24 cellular contexts compared by ENCODE assay signal in genomic region chr6:141394565-141395051, GRCh38.
"Had no signal": no experiment of that assay in that cellular context is flagged by ENCODE, and none has a peak within 500 bp of the region (broad histone marks: within the 10 kb centered on the region; RNA-seq: fewer than 3 reads in every experiment).

No MANE protein-coding gene starts in this region.

- DNase-seq: cerebellar nuclear complex; colonic mucosa; dermis blood vessel endothelial cell; esophagus squamous epithelium; foreskin fibroblast; glutamatergic neuron; islet precursor cell; mesendoderm; naive thymus-derived CD4-positive, alpha-beta T cell; occipital lobe; stimulated activated CD4-positive, alpha-beta T cell treated with anti-CD3 and anti-CD28 coated beads, Interleukin-4, amount 100 ng/mL, for 1 hour; stimulated activated CD8-positive, alpha-beta memory T cell treated with anti-CD3 and anti-CD28 coated beads, Interleukin-4, amount 100 ng/mL, for 48 hours; stimulated activated naive B cell treated with anti-CD40 and anti-IgM and Interleukin-4, amounts not matched to agents 10 μg/mL and 1 μg/mL and 100 μg/mL, for 72 hours; thyroid gland had no signal

- ATAC-seq: left lung; naive thymus-derived CD4-positive, alpha-beta T cell; pancreas; stimulated activated naive B cell treated with anti-CD40 and anti-IgM and Interleukin-4, amounts not matched to agents 10 μg/mL and 1 μg/mL and 100 μg/mL, for 72 hours had no signal

- H3K9me3 ChIP-seq: colonic mucosa, esophagus squamous epithelium, gastroesophageal sphincter, left lung, pancreas, suprapubic skin, thyroid gland, upper lobe of left lung, vagina had no signal

- H3K4me2 ChIP-seq: smooth muscle cell had no signal

- H3K9me3 Mint-ChIP-seq: naive thymus-derived CD4-positive, alpha-beta T cell; neural crest cell; stimulated activated naive B cell treated with anti-CD40 and anti-IgM and Interleukin-4, amounts not matched to agents 10 μg/mL and 1 μg/mL and 100 μg/mL, for 72 hours had no signal

- H3K4me1 Mint-ChIP-seq: naive thymus-derived CD4-positive, alpha-beta T cell; neural crest cell had no signal

- H3K4me1 ChIP-seq: colonic mucosa, esophagus squamous epithelium, gastroesophageal sphincter, left lung, pancreas, suprapubic skin, thyroid gland, upper lobe of left lung, vagina had no signal

- H3K27me3 Mint-ChIP-seq: progenitor cell of endocrine pancreas; stimulated activated naive B cell treated with anti-CD40 and anti-IgM and Interleukin-4, amounts not matched to agents 10 μg/mL and 1 μg/mL and 100 μg/mL, for 72 hours had no signal

- H3K4me3 ChIP-seq: colonic mucosa, esophagus squamous epithelium, gastroesophageal sphincter, left lung, lung, pancreas, smooth muscle cell, suprapubic skin, thyroid gland, upper lobe of left lung, vagina had no signal

- H3K36me3 ChIP-seq: colonic mucosa, esophagus squamous epithelium, gastroesophageal sphincter, left lung, pancreas, suprapubic skin, thyroid gland, upper lobe of left lung, vagina had no signal

- H3K4me3 Mint-ChIP-seq: naive thymus-derived CD4-positive, alpha-beta T cell; neural crest cell; stimulated activated naive B cell treated with anti-CD40 and anti-IgM and Interleukin-4, amounts not matched to agents 10 μg/mL and 1 μg/mL and 100 μg/mL, for 72 hours had no signal

- H3K36me3 Mint-ChIP-seq: stimulated activated naive B cell treated with anti-CD40 and anti-IgM and Interleukin-4, amounts not matched to agents 10 μg/mL and 1 μg/mL and 100 μg/mL, for 72 hours had no signal

- H3K27me3 ChIP-seq: colonic mucosa, esophagus squamous epithelium, gastroesophageal sphincter, left lung, pancreas, suprapubic skin, thyroid gland, vagina had no signal

- H3K27ac ChIP-seq: colonic mucosa, esophagus squamous epithelium, gastroesophageal sphincter, left lung, pancreas, suprapubic skin, thyroid gland, upper lobe of left lung, vagina had no signal

- H3K27ac Mint-ChIP-seq: naive thymus-derived CD4-positive, alpha-beta T cell; progenitor cell of endocrine pancreas; stimulated activated naive B cell treated with anti-CD40 and anti-IgM and Interleukin-4, amounts not matched to agents 10 μg/mL and 1 μg/mL and 100 μg/mL, for 72 hours had no signal
